Comparison of ENCODE assay signal across 9 cellular contexts in the genomic region with DNA sequence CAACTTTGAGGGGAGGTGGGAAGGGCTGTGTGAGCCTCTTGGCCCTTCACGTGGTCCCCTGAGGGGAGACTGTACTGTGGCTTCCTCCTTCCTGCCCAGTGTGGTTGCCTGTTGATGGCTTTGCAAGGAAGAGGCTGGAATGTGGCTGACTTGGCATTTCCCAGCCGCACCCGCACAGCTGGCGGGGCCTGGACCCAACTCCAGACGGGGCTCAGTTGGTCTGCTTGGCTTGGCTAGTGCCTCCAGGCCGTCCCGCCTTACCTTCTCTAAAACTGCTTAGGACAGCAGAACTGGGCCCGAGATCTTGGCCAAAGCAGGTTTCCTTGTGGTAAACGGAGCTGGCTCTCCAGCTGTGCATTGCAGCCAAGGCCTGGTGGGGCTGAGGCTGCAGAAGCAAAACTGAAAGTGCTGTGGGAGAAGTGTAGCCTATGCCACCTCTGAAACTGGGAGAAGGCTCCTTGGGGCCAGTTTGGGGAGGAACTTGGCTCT.
DNase-seq lines count a peak whose midpoint lies in the region; ATAC-seq and TF ChIP-seq lines count a peak whose summit lies in the region.
"Had no signal": no experiment of that assay in that cellular context is flagged by ENCODE, and none has a peak within 500 bp of the region (broad histone marks: within the 10 kb centered on the region; RNA-seq: fewer than 3 reads in every experiment).

No MANE protein-coding gene starts in this region.

- no peaks in the 10 kb centered on the region for H3K36me3 ChIP-seq in heart left ventricle

- no peak for TF ChIP-seq CTCF in GM20000 (IDR thresholded peaks at IDR 0.05; ENCODE audit: extremely low read depth, missing control alignments)
- no peak for TF ChIP-seq CTCF in NB4 (IDR thresholded peaks at IDR 0.05; ENCODE audit: low read depth, low read length)
- TF ChIP-seq CTCF in heart left ventricle (IDR thresholded peaks at IDR 0.05): no peak

- H3K4me1 ChIP-seq in heart left ventricle: peaks cover 0 to 36% (median 0%) of the 10 kb centered on the region in 12 donors

- DNase-seq in GM20000 (ENCODE audit: low spot score): peak; percentile 16
- DNase-seq in NB4 (ENCODE audit: low read depth): peak; percentile 82
- peak in 3 of 5 donors; percentile 29 to 62 (median 41) for DNase-seq in heart left ventricle
- DNase-seq in stimulated activated naive CD8-positive, alpha-beta T cell treated with anti-CD3 and anti-CD28 coated beads, Interleukin-15, Interleukin-2, amounts not matched to agents 100 U/mL and 50 U/mL, for 24 hours: no peak
- no peak for DNase-seq in NCI-H2029 (lab: John Stamatoyannopoulos, UW)
- no peak for DNase-seq in HK-2 (ENCODE audit: unreplicated experiment)
- DNase-seq in NCI-H2081 (lab: John Stamatoyannopoulos, UW): no peak
- DNase-seq: effector memory CD4-positive, alpha-beta T cell had no signal

- TF ChIP-seq POLR2A in NB4 (IDR thresholded peaks at IDR 0.05; ENCODE audit: extremely low read depth, insufficient read length) (no peak), heart left ventricle (IDR thresholded peaks at IDR 0.05) (no peak)

- intact Hi-C loops in heart left ventricle (cut with DNase I): no loop called here

- WGBS in heart left ventricle, 4 donors: 43 to 63% (median 51%) methylated on average over 6 to 9 of the region's 9 CpGs

- H3K4me3 ChIP-seq in NB4 (ENCODE audit: low read depth, low read length): peak overlapping the region; percentile 42
- H3K4me3 ChIP-seq in heart left ventricle: peak overlapping the region in 8 of 12 donors; percentile 3 to 49 (median 38)

- H3K27me3 ChIP-seq in heart left ventricle: peaks cover 0 to 11% (median 0%) of the 10 kb centered on the region in 9 donors

- H3K27ac ChIP-seq in heart left ventricle: peak overlapping the region in 1 of 12 donors; percentile 59

- no peaks in the 10 kb centered on the region for H3K9me3 ChIP-seq in heart left ventricle

- ATAC-seq in heart left ventricle: peak in 3 of 4 donors; percentile 56 to 70 (median 65)
- ATAC-seq in stimulated activated naive CD8-positive, alpha-beta T cell treated with anti-CD3 and anti-CD28 coated beads, Interleukin-15, Interleukin-2, amounts not matched to agents 100 U/mL and 50 U/mL, for 24 hours: peak; percentile 15
- no peak for ATAC-seq in HG03432 (IDR thresholded peaks at IDR 0.05; ENCODE audit: unreplicated experiment)

Comparison
In these comparisons a context has a peak if more than half of its experiments do, and no peak if none do; other contexts are left out.
1. DNase-seq: peak in GM20000 (single experiment), NB4 (single experiment) and heart left ventricle (3 of 5); none in stimulated activated naive CD8-positive, alpha-beta T cell treated with anti-CD3 and anti-CD28 coated beads, Interleukin-15, Interleukin-2, amounts not matched to agents 100 U/mL and 50 U/mL, for 24 hours (single experiment), NCI-H2029 (single experiment), HK-2 (single experiment) and NCI-H2081 (0 of 2).